13 cellular contexts compared by ENCODE assay signal in genomic region chr10:84574101-84574500, GRCh38.
DNase-seq lines count a peak whose midpoint lies in the region; ATAC-seq, FAIRE-seq and TF ChIP-seq lines count a peak whose summit lies in the region.
"Had no signal": no experiment of that assay in that cellular context is flagged by ENCODE, and none has a peak within 500 bp of the region (broad histone marks: within the 10 kb centered on the region; RNA-seq: fewer than 3 reads in every experiment).

No MANE protein-coding gene starts in this region.

- whole genome bisulfite sequencing in HepG2 (ENCODE audit: low lambda C conversion rate) = 32% methylated on average over 2 of the region's 2 CpGs
- WGBS in right lobe of liver (ENCODE audit: insufficient coverage, low coverage, low lambda C conversion rate, missing lambda C conversion rate) = 88% methylated on average over 2 of the region's 2 CpGs

- H3F3A ChIP-seq in Loucy (ENCODE audit: low read depth) = no peaks in the 10 kb centered on the region

- ATAC-seq in HepG2 (peak; percentile 84), right lobe of liver (no peak), HG03469 (IDR thresholded peaks at IDR 0.05; ENCODE audit: unreplicated experiment) (no peak), GM21717 (IDR thresholded peaks at IDR 0.05; ENCODE audit: unreplicated experiment) (no peak)

- POLR2A ChIA-PET in HepG2 (lab: Yijun Ruan, JAX) = no interaction called here

- CTCF ChIA-PET in HepG2 (lab: Yijun Ruan, JAX; ENCODE audit: low intra/inter-chr PET ratio, low total read pairs) = no interaction called here

- H2AFZ ChIP-seq in HepG2 (ENCODE audit: low read length) (no peak overlapping the region), Loucy (ENCODE audit: low read length) (no peak overlapping the region)

- H4K20me1 ChIP-seq in HepG2 (ENCODE audit: insufficient read depth, low read length) (no peaks in the 10 kb centered on the region), Loucy (ENCODE audit: insufficient read depth, low read length, poor library complexity, severe bottlenecking) (no peaks in the 10 kb centered on the region)

- FAIRE-seq in HepG2 (lab: Jason Lieb, UNC) (peak; percentile 28), bronchial epithelial cell (lab: Jason Lieb, UNC) (no peak)

- H3K4me1 ChIP-seq in HepG2 (ENCODE audit: insufficient read depth, low read length) = no peaks in the 10 kb centered on the region
- no peaks in the 10 kb centered on the region for H3K4me1 ChIP-seq in right lobe of liver
- H3K4me1 ChIP-seq in Loucy (ENCODE audit: insufficient read depth, low read length, poor library complexity, severe bottlenecking) = no peaks in the 10 kb centered on the region
- H3K4me1 ChIP-seq: uterus had no signal

- in situ Hi-C loops in HepG2 (cut with HindIII; ENCODE audit: extremely low pct_ligation_motif_present, low pct_unique_long_range_greater_than_20kb) = no loop called here

- no peak for TF ChIP-seq POLR2A in HepG2 (IDR thresholded peaks at IDR 0.05; ENCODE audit: insufficient read depth in 1 of 2, low read depth in 2 of 2, low read length in 2 of 2)
- TF ChIP-seq POLR2A in right lobe of liver (IDR thresholded peaks at IDR 0.05) = no peak

- BruUV-seq in HepG2 (replicated peaks; lab: Mats Ljungman, UMichigan) = no TSS peak

- H3K9me2 ChIP-seq in Loucy (replicated peaks; ENCODE audit: low read depth, low read length) = no peaks in the 10 kb centered on the region

- TF ChIP-seq CTCF in HepG2 (CRISPR knock-in tag; IDR thresholded peaks at IDR 0.05) (no peak; the same call in 1 of the 2 replicates), right lobe of liver (IDR thresholded peaks at IDR 0.05) (peak in 1 of 4 donors; percentile 10), Loucy (conservative IDR thresholded peaks at IDR 0.05; ENCODE audit: low read length) (peak; percentile 26; the same call in 1 of the 2 replicates), bronchial epithelial cell (IDR thresholded peaks at IDR 0.05; ENCODE audit: insufficient read depth, low read length, severe bottlenecking) (peak; percentile 13)

- H3K36me3 ChIP-seq in HepG2 (replicated peaks in 1 of 2; ENCODE audit: control insufficient read depth in 1 of 2, insufficient read depth in 2 of 2, low read length in 2 of 2) (no peaks in the 10 kb centered on the region), right lobe of liver (no peaks in the 10 kb centered on the region), Loucy (ENCODE audit: insufficient read depth, low read length) (no peaks in the 10 kb centered on the region), bronchial epithelial cell (ENCODE audit: control insufficient read depth, insufficient read depth, low read length) (no peaks in the 10 kb centered on the region)
- H3K36me3 ChIP-seq: uterus had no signal

- H3K27me3 ChIP-seq in HepG2 (ENCODE audit: control insufficient read depth in 1 of 2, insufficient read depth in 2 of 2, low read length in 2 of 2) (no peaks in the 10 kb centered on the region), right lobe of liver (no peaks in the 10 kb centered on the region), Loucy (ENCODE audit: insufficient read depth, low read length, poor library complexity, severe bottlenecking) (no peaks in the 10 kb centered on the region), bronchial epithelial cell (ENCODE audit: control insufficient read depth, insufficient read depth, low read length) (no peaks in the 10 kb centered on the region)
- H3K27me3 ChIP-seq: uterus had no signal

- no peak overlapping the region for H3K9ac ChIP-seq in HepG2 (ENCODE audit: insufficient read depth, low read depth, low read length)
- H3K9ac ChIP-seq in Loucy (ENCODE audit: low read depth, low read length, poor library complexity, severe bottlenecking) = no peak overlapping the region

- TF ChIP-seq RAD21 in HepG2 (CRISPR knock-in tag; IDR thresholded peaks at IDR 0.05) = no peak

- H3K4me3 ChIP-seq in HepG2 (replicated peaks in 1 of 3; ENCODE audit: insufficient read depth in 1 of 3, low read depth in 2 of 3, low read length in 3 of 3) (no peak overlapping the region), right lobe of liver (no peak overlapping the region), Loucy (ENCODE audit: low read length, poor library complexity, severe bottlenecking) (no peak overlapping the region), bronchial epithelial cell (ENCODE audit: low read depth, low read length) (no peak overlapping the region)
- H3K4me3 ChIP-seq: uterus had no signal

- H3K79me2 ChIP-seq in HepG2 (ENCODE audit: insufficient read depth, low read length) (no peaks in the 10 kb centered on the region), Loucy (ENCODE audit: insufficient read depth, low read length) (no peaks in the 10 kb centered on the region)

- H3K27ac ChIP-seq in HepG2 (ENCODE audit: extremely low read length, insufficient read depth, low read length) (no peak overlapping the region), right lobe of liver (no peak overlapping the region)
- H3K27ac ChIP-seq: uterus had no signal

- no peak for TF ChIP-seq EP300 in HepG2 (IDR thresholded peaks at IDR 0.05; ENCODE audit: low read depth in 2 of 2, low read length in 2 of 2)
- TF ChIP-seq EP300 in HepG2 (CRISPR knock-in tag; IDR thresholded peaks at IDR 0.05; ENCODE audit: borderline replicate concordance) = no peak

- no peak for DNase-seq in HepG2 (ENCODE audit: low spot score)
- DNase-seq in right lobe of liver = no peak
- peak; percentile 10 for DNase-seq in bronchial epithelial cell (ENCODE audit: low read depth)
- DNase-seq in NCI-H446 treated with DMSO at 0.1 percent for 48 hours (lab: John Stamatoyannopoulos, UW) = no peak
- no peak for DNase-seq in NCI-H187 (lab: John Stamatoyannopoulos, UW)
- DNase-seq: activated CD4-positive, CD25-positive, alpha-beta regulatory T cell treated with anti-CD3 and anti-CD28 coated beads, Interleukin-2, amount 50 U/mL, for 72 hours; erythroblast; hypothalamus; NCI-H226; uterus had no signal

- H3K4me2 ChIP-seq in HepG2 (ENCODE audit: low read depth, low read length) = no peak overlapping the region
- H3K4me2 ChIP-seq in Loucy (ENCODE audit: low read depth, low read length, poor library complexity, severe bottlenecking) = no peak overlapping the region

- H3K9me3 ChIP-seq in HepG2 (ENCODE audit: low read length) (no peaks in the 10 kb centered on the region), right lobe of liver (no peaks in the 10 kb centered on the region), Loucy (ENCODE audit: insufficient read depth, low read depth, low read length) (no peaks in the 10 kb centered on the region)
- H3K9me3 ChIP-seq: uterus had no signal

- intact Hi-C loops in HepG2 (cut with micrococcal nuclease; ENCODE audit: unreplicated experiment) (no loop called here), right lobe of liver (cut with DNase I) (no loop called here)

TF ChIP-seq in HepG2, 621 proteins besides CTCF, POLR2A, EP300 and RAD21 (continues in another document):
- TF ChIP-seq AKAP8 (CRISPR knock-in tag; IDR thresholded peaks at IDR 0.05) (no peak), AGO2 (optimal IDR thresholded peaks at IDR 0.05; ENCODE audit: low read depth, low read length) (no peak), ZBTB1 (CRISPR knock-in tag; IDR thresholded peaks at IDR 0.05; ENCODE audit: borderline replicate concordance) (no peak), TARDBP (CRISPR knock-in tag; IDR thresholded peaks at IDR 0.05) (no peak), PHF20 (CRISPR knock-in tag; IDR thresholded peaks at IDR 0.05) (no peak), HNRNPL (IDR thresholded peaks at IDR 0.05; ENCODE audit: low read depth, low read length) (no peak), ZSCAN30 (CRISPR knock-in tag; IDR thresholded peaks at IDR 0.05) (no peak), CENPX (CRISPR knock-in tag; IDR thresholded peaks at IDR 0.05) (no peak), ZNF598 (CRISPR knock-in tag; IDR thresholded peaks at IDR 0.05; ENCODE audit: borderline replicate concordance) (no peak), ADNP (CRISPR knock-in tag; IDR thresholded peaks at IDR 0.05) (no peak), ZNF431 (CRISPR knock-in tag; IDR thresholded peaks at IDR 0.05; ENCODE audit: borderline replicate concordance, low read depth) (no peak), ZNF225 (CRISPR knock-in tag; IDR thresholded peaks at IDR 0.05) (no peak), ZNF432 (CRISPR knock-in tag; IDR thresholded peaks at IDR 0.05; ENCODE audit: borderline replicate concordance) (no peak), SRSF4 (IDR thresholded peaks at IDR 0.05; ENCODE audit: low read depth, low read length, poor library complexity, severe bottlenecking) (no peak), UBTF (CRISPR knock-in tag; IDR thresholded peaks at IDR 0.05) (no peak), PHF21A (CRISPR knock-in tag; IDR thresholded peaks at IDR 0.05) (no peak), ETS1 (CRISPR knock-in tag; IDR thresholded peaks at IDR 0.05) (no peak)
